ENCODE assay signal across 1 cellular context in the genomic region with DNA sequence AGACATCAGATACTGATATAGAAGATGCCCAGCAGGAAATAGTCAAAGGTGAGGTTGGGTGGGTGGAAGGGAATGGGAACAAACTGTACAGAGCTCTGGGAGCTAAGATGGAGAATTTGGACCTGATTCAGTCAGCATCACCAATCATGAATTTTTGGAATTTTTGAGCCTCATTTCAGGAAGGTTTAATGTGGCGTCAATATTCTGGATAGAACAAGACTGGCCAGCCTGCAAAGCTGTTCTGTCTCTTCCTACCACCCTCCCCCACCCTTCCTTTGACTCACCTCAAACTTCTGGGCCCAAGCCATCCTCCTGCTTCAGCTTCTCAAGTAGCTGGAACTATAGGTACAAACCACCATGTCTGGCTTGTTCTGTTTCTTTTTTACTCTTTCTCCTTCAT.
TF ChIP-seq lines count a peak whose summit lies in the region.

No MANE protein-coding gene starts in this region.

TF ChIP-seq in GM12878, 131 proteins besides CTCF, POLR2A, EP300 and RAD21 (continued from another document):
- TF ChIP-seq, protein P1, sequence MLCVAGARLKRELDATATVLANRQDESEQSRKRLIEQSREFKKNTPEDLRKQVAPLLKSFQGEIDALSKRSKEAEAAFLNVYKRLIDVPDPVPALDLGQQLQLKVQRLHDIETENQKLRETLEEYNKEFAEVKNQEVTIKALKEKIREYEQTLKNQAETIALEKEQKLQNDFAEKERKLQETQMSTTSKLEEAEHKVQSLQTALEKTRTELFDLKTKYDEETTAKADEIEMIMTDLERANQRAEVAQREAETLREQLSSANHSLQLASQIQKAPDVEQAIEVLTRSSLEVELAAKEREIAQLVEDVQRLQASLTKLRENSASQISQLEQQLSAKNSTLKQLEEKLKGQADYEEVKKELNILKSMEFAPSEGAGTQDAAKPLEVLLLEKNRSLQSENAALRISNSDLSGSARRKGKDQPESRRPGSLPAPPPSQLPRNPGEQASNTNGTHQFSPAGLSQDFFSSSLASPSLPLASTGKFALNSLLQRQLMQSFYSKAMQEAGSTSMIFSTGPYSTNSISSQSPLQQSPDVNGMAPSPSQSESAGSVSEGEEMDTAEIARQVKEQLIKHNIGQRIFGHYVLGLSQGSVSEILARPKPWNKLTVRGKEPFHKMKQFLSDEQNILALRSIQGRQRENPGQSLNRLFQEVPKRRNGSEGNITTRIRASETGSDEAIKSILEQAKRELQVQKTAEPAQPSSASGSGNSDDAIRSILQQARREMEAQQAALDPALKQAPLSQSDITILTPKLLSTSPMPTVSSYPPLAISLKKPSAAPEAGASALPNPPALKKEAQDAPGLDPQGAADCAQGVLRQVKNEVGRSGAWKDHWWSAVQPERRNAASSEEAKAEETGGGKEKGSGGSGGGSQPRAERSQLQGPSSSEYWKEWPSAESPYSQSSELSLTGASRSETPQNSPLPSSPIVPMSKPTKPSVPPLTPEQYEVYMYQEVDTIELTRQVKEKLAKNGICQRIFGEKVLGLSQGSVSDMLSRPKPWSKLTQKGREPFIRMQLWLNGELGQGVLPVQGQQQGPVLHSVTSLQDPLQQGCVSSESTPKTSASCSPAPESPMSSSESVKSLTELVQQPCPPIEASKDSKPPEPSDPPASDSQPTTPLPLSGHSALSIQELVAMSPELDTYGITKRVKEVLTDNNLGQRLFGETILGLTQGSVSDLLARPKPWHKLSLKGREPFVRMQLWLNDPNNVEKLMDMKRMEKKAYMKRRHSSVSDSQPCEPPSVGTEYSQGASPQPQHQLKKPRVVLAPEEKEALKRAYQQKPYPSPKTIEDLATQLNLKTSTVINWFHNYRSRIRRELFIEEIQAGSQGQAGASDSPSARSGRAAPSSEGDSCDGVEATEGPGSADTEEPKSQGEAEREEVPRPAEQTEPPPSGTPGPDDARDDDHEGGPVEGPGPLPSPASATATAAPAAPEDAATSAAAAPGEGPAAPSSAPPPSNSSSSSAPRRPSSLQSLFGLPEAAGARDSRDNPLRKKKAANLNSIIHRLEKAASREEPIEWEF (IDR thresholded peaks at IDR 0.05; ENCODE audit: insufficient replicate concordance, low read depth, low read length) = no peak
- TF ChIP-seq YBX1 (IDR thresholded peaks at IDR 0.05) (no peak), BMI1 (IDR thresholded peaks at IDR 0.05; ENCODE audit: borderline replicate concordance) (no peak)
